In the genomic region with DNA sequence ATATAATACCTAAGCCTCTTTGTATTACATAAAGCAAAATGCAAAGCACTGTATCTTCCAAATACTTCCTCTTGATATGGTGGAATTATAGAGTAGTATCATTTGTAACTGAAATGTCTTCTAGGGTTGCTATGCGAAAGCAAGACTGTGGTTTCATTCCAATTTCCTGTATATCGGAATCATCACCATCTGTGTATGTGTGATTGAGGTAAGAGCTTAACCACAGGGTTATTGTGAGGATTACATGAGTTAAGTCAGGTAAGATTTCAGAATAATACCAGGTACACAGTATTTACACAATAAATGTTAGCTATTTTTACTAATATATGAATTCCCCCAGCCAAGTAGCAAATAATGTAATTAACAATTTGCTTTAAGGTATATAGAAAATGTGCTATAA, we compare ENCODE assay signal across 28 cellular contexts. TPM values are rescaled to one million over a fixed set of nuclear protein-coding genes. Genes with fewer than 3 reads are reported as not detected.
DNase-seq lines count a peak whose midpoint lies in the region; ATAC-seq lines count a peak whose summit lies in the region.
"Had no signal": no experiment of that assay in that cellular context is flagged by ENCODE, and none has a peak within 500 bp of the region (broad histone marks: within the 10 kb centered on the region; RNA-seq: fewer than 3 reads in every experiment).

No MANE protein-coding gene starts in this region.

- H3K27ac Mint-ChIP-seq in activated naive CD4-positive, alpha-beta T cell treated with anti-CD3 and anti-CD28 coated beads for 36 hours, result peak overlapping the region; percentile 62
- peak overlapping the region; percentile 62 to 75 (median 74) for H3K27ac Mint-ChIP-seq in IgD-negative memory B cell
- peak overlapping the region; percentile 85 for H3K27ac Mint-ChIP-seq in activated naive CD8-positive, alpha-beta T cell treated with anti-CD3 and anti-CD28 coated beads for 36 hours
- H3K27ac Mint-ChIP-seq in stimulated activated effector memory CD8-positive, alpha-beta T cell treated with anti-CD3 and anti-CD28 coated beads, Interleukin-12 subunit alpha, Interleukin-12 subunit beta, amount 100 ng/mL, for 72 hours, result peak overlapping the region; percentile 79
- H3K27ac Mint-ChIP-seq: endodermal cell had no signal

- no peaks in the 10 kb centered on the region for H3K27me3 ChIP-seq in right cardiac atrium (ENCODE audit: control insufficient read depth, insufficient read depth)
- H3K27me3 ChIP-seq: colonic mucosa, esophagus squamous epithelium, pancreas had no signal

- peaks cover 4% of the 10 kb centered on the region for H3K9me3 Mint-ChIP-seq in activated naive CD4-positive, alpha-beta T cell treated with anti-CD3 and anti-CD28 coated beads for 36 hours
- no peaks in the 10 kb centered on the region for H3K9me3 Mint-ChIP-seq in IgD-negative memory B cell
- peaks cover 11% of the 10 kb centered on the region for H3K9me3 Mint-ChIP-seq in activated naive CD8-positive, alpha-beta T cell treated with anti-CD3 and anti-CD28 coated beads for 36 hours
- H3K9me3 Mint-ChIP-seq in stimulated activated effector memory CD8-positive, alpha-beta T cell treated with anti-CD3 and anti-CD28 coated beads, Interleukin-12 subunit alpha, Interleukin-12 subunit beta, amount 100 ng/mL, for 72 hours, result no peaks in the 10 kb centered on the region
- H3K9me3 Mint-ChIP-seq: CD14-positive monocyte, endodermal cell, naive B cell had no signal

- no peak for ATAC-seq in stimulated activated effector memory CD8-positive, alpha-beta T cell treated with anti-CD3 and anti-CD28 coated beads, Interleukin-12 subunit alpha, Interleukin-12 subunit beta, amount 100 ng/mL, for 72 hours
- ATAC-seq in right cardiac atrium, result no peak
- ATAC-seq: HCT116, left lobe of liver, pancreas had no signal

- no peaks in the 10 kb centered on the region for H3K9me3 ChIP-seq in right cardiac atrium (ENCODE audit: control insufficient read depth, low read length)
- H3K9me3 ChIP-seq: colonic mucosa, esophagus squamous epithelium, pancreas, SJSA1 had no signal

- DNase-seq in activated naive CD4-positive, alpha-beta T cell treated with anti-CD3 and anti-CD28 coated beads for 36 hours, result no peak
- DNase-seq in activated naive CD4-positive, alpha-beta T cell treated with Interleukin-2 at 50 U/mL for 16 hours, result no peak
- DNase-seq in activated naive CD8-positive, alpha-beta T cell treated with anti-CD3 and anti-CD28 coated beads for 36 hours, result no peak
- DNase-seq in stimulated activated effector memory CD8-positive, alpha-beta T cell treated with anti-CD3 and anti-CD28 coated beads, Interleukin-12 subunit alpha, Interleukin-12 subunit beta, amount 100 ng/mL, for 72 hours (ENCODE audit: low spot score in 2 of 2), result no peak
- DNase-seq in cortex of kidney (lab: John Stamatoyannopoulos, UW) (no peak), right cardiac atrium (no peak), DMS53 (lab: John Stamatoyannopoulos, UW) (no peak)
- DNase-seq: activated CD4-positive, alpha-beta T cell treated with anti-CD3 and anti-CD28 coated beads, Interleukin-2, amount 50 U/mL, for 4 hours; colonic mucosa; endodermal cell; esophagus squamous epithelium; hippocampal formation; IMR-90; mesendoderm; naive B cell; NCI-H1105 treated with DMSO at 0.1 percent for 48 hours; NCI-H2029 treated with DMSO at 0.1 percent for 48 hours; NCI-H2227 treated with DMSO at 0.1 percent for 48 hours; pancreas had no signal

- H3K4me3 Mint-ChIP-seq in activated naive CD4-positive, alpha-beta T cell treated with anti-CD3 and anti-CD28 coated beads for 36 hours, result no peak overlapping the region
- no peak overlapping the region for H3K4me3 Mint-ChIP-seq in IgD-negative memory B cell
- H3K4me3 Mint-ChIP-seq in activated naive CD8-positive, alpha-beta T cell treated with anti-CD3 and anti-CD28 coated beads for 36 hours, result no peak overlapping the region
- no peak overlapping the region for H3K4me3 Mint-ChIP-seq in stimulated activated effector memory CD8-positive, alpha-beta T cell treated with anti-CD3 and anti-CD28 coated beads, Interleukin-12 subunit alpha, Interleukin-12 subunit beta, amount 100 ng/mL, for 72 hours
- H3K4me3 Mint-ChIP-seq: CD14-positive monocyte, endodermal cell, naive B cell had no signal

- no peaks in the 10 kb centered on the region for H3K4me1 ChIP-seq in right cardiac atrium (ENCODE audit: control insufficient read depth, insufficient read depth, low read length)
- H3K4me1 ChIP-seq: colonic mucosa, esophagus squamous epithelium, pancreas, SJSA1 had no signal

- H3K27ac ChIP-seq in right cardiac atrium (ENCODE audit: low read length), result no peak overlapping the region
- H3K27ac ChIP-seq: colonic mucosa, esophagus squamous epithelium, pancreas, SJSA1, VCaP had no signal

- intact Hi-C loops in activated naive CD4-positive, alpha-beta T cell treated with anti-CD3 and anti-CD28 coated beads for 36 hours (cut with micrococcal nuclease), result loop anchor here (1.0 kb wide), 1 partner anchor 17 kb away; no protein-coding TSS in a partner anchor
- intact Hi-C loops in right cardiac atrium (cut with DNase I), result no loop called here

- H3K27me3 Mint-ChIP-seq in activated naive CD4-positive, alpha-beta T cell treated with anti-CD3 and anti-CD28 coated beads for 36 hours (ENCODE audit: low read depth), result no peaks in the 10 kb centered on the region
- no peaks in the 10 kb centered on the region for H3K27me3 Mint-ChIP-seq in IgD-negative memory B cell
- H3K27me3 Mint-ChIP-seq in activated naive CD8-positive, alpha-beta T cell treated with anti-CD3 and anti-CD28 coated beads for 36 hours, result no peaks in the 10 kb centered on the region
- H3K27me3 Mint-ChIP-seq: naive B cell had no signal

- H3K4me3 ChIP-seq in right cardiac atrium (ENCODE audit: low read length), result no peak overlapping the region
- H3K4me3 ChIP-seq: colonic mucosa, esophagus squamous epithelium, pancreas, SJSA1 had no signal

- H3K4me1 Mint-ChIP-seq in activated naive CD4-positive, alpha-beta T cell treated with anti-CD3 and anti-CD28 coated beads for 36 hours (ENCODE audit: low read depth), result peaks cover 66% of the 10 kb centered on the region
- H3K4me1 Mint-ChIP-seq in IgD-negative memory B cell, result peaks cover 38 to 62% (median 50%) of the 10 kb centered on the region in 3 donors
- peaks cover 66% of the 10 kb centered on the region for H3K4me1 Mint-ChIP-seq in activated naive CD8-positive, alpha-beta T cell treated with anti-CD3 and anti-CD28 coated beads for 36 hours
- H3K4me1 Mint-ChIP-seq in stimulated activated effector memory CD8-positive, alpha-beta T cell treated with anti-CD3 and anti-CD28 coated beads, Interleukin-12 subunit alpha, Interleukin-12 subunit beta, amount 100 ng/mL, for 72 hours, result peaks cover 61% of the 10 kb centered on the region

- H3K36me3 Mint-ChIP-seq in activated naive CD4-positive, alpha-beta T cell treated with anti-CD3 and anti-CD28 coated beads for 36 hours (ENCODE audit: low read depth), result peaks cover 93% of the 10 kb centered on the region
- peaks cover 3% of the 10 kb centered on the region for H3K36me3 Mint-ChIP-seq in IgD-negative memory B cell
- H3K36me3 Mint-ChIP-seq in activated naive CD8-positive, alpha-beta T cell treated with anti-CD3 and anti-CD28 coated beads for 36 hours, result peaks cover 93% of the 10 kb centered on the region
- H3K36me3 Mint-ChIP-seq in stimulated activated effector memory CD8-positive, alpha-beta T cell treated with anti-CD3 and anti-CD28 coated beads, Interleukin-12 subunit alpha, Interleukin-12 subunit beta, amount 100 ng/mL, for 72 hours, result peaks cover 100% of the 10 kb centered on the region

- 87% methylated on average over 2 of the region's 2 CpGs for WGBS in right cardiac atrium

- CTCF ChIA-PET in activated naive CD4-positive, alpha-beta T cell treated with anti-CD3 and anti-CD28 coated beads for 36 hours (lab: Charles Lee), result interaction anchor here (0.7 to 0.9 kb wide), 2 partner anchors 22 to 117 kb away, joined by 4 to 6 read pairs; no protein-coding TSS in a partner anchor

RNA-seq across cellular contexts. Expression of gene CD53, which starts 24.7 kb away (rescaled TPM):
- 100 to 1,000 TPM; 239 to 255 TPM for total RNA-seq in activated naive CD4-positive, alpha-beta T cell treated with anti-CD3 and anti-CD28 coated beads for 36 hours
- polyA plus RNA-seq in IgD-negative memory B cell (1,279 TPM), right cardiac atrium (7.1 TPM)
- total RNA-seq in activated naive CD8-positive, alpha-beta T cell treated with anti-CD3 and anti-CD28 coated beads for 36 hours, result 100 to 1,000 TPM; 191 to 193 TPM
- 10 to 100 TPM; 11.9 to 24.4 (median 15.9) TPM for total RNA-seq in right cardiac atrium
- total RNA-seq: endodermal cell, G401, IMR-90, MCF 10A, SJSA1 had no signal
- polyA plus RNA-seq: AG04450, IMR-90 had no signal

Comparison
In these comparisons a context has a peak if more than half of its experiments do, and no peak if none do; other contexts are left out.
1. RNA of gene CD53, which starts 24.7 kb away (total RNA-seq): 239 to 255 TPM in activated naive CD4-positive, alpha-beta T cell treated with anti-CD3 and anti-CD28 coated beads for 36 hours and 191 to 193 TPM in activated naive CD8-positive, alpha-beta T cell treated with anti-CD3 and anti-CD28 coated beads for 36 hours; 11.9 to 24.4 TPM in right cardiac atrium; every median in the first group is over 4 times any median in the second.
2. Peak in every context shown above with its lines, with median percentiles within 50 percentile points of each other: H3K27ac Mint-ChIP-seq.